In genomic region chr17:9959377-9959981, GRCh38 we compare ENCODE assay signal across 9 cellular contexts. TPM values are rescaled to one million over a fixed set of nuclear protein-coding genes. Genes with fewer than 3 reads are reported as not detected.
DNase-seq lines count a peak whose midpoint lies in the region; ATAC-seq and TF ChIP-seq lines count a peak whose summit lies in the region.
"Had no signal": no experiment of that assay in that cellular context is flagged by ENCODE, and none has a peak within 500 bp of the region (broad histone marks: within the 10 kb centered on the region; RNA-seq: fewer than 3 reads in every experiment).

No MANE protein-coding gene starts in this region.

- TF ChIP-seq CTCF in lower lobe of right lung (IDR thresholded peaks at IDR 0.05), result peak; percentile 27
- no peak for TF ChIP-seq CTCF in natural killer cell (IDR thresholded peaks at IDR 0.05)

- peak in 1 of 2 donors; percentile 14 for ATAC-seq in lower lobe of right lung
- ATAC-seq in GM21367 (IDR thresholded peaks at IDR 0.05; ENCODE audit: unreplicated experiment), result no peak
- ATAC-seq in natural killer cell, result no peak
- ATAC-seq in GM21360 (IDR thresholded peaks at IDR 0.05; ENCODE audit: unreplicated experiment), result no peak

- peaks cover 22 to 24% of the 10 kb centered on the region in 2 donors for H3K4me1 Mint-ChIP-seq in natural killer cell

- intact Hi-C loops in lower lobe of right lung (cut with DNase I) (no loop called here), natural killer cell (cut with micrococcal nuclease) (no loop called here)

- no peaks in the 10 kb centered on the region for H3K36me3 Mint-ChIP-seq in natural killer cell
- H3K36me3 Mint-ChIP-seq: activated naive CD4-positive, alpha-beta T cell treated with anti-CD3 and anti-CD28 coated beads, Interleukin-2, amount 50 U/mL, for 72 hours had no signal

- H3K27me3 Mint-ChIP-seq in natural killer cell (ENCODE audit: low read depth in 2 of 2), result no peaks in the 10 kb centered on the region

- H3K4me3 Mint-ChIP-seq in natural killer cell, result no peak overlapping the region

- peak; percentile 62 for DNase-seq in activated CD4-positive, alpha-beta T cell treated with anti-CD3 and anti-CD28 coated beads for 48 hours
- no peak for DNase-seq in activated CD4-positive, alpha-beta T cell treated with anti-CD3 and anti-CD28 coated beads for 4 hours
- DNase-seq in NCI-H69 (lab: John Stamatoyannopoulos, UW) (peak; percentile 3), cerebellar cortex (ENCODE audit: low spot score) (peak; percentile 96), lower lobe of right lung (no peak), natural killer cell (no peak)

- H3K27me3 ChIP-seq in lower lobe of right lung (ENCODE audit: low read depth), result peaks cover 5% of the 10 kb centered on the region

- H3K36me3 ChIP-seq in lower lobe of right lung, result peaks cover 5% of the 10 kb centered on the region

- peak overlapping the region in 1 of 2 donors; percentile 47 for H3K27ac Mint-ChIP-seq in natural killer cell
- H3K27ac Mint-ChIP-seq: activated naive CD4-positive, alpha-beta T cell treated with anti-CD3 and anti-CD28 coated beads, Interleukin-2, amount 50 U/mL, for 72 hours had no signal

- no peak overlapping the region for H3K4me3 ChIP-seq in lower lobe of right lung

- H3K9me3 ChIP-seq in lower lobe of right lung, result no peaks in the 10 kb centered on the region

- H3K9me3 Mint-ChIP-seq in natural killer cell, result no peaks in the 10 kb centered on the region
- H3K9me3 Mint-ChIP-seq: activated naive CD4-positive, alpha-beta T cell treated with anti-CD3 and anti-CD28 coated beads, Interleukin-2, amount 50 U/mL, for 72 hours had no signal

- H3K4me1 ChIP-seq in lower lobe of right lung, result peaks cover 8% of the 10 kb centered on the region

- H3K27ac ChIP-seq in lower lobe of right lung, result no peak overlapping the region

RNA-seq across cellular contexts. Expression of gene RCVRN, which starts 54.4 kb away (rescaled TPM):
- total RNA-seq in lower lobe of right lung, result not detected
- total RNA-seq in natural killer cell, result 1 to 10 TPM in 2 of 3 donors, under 1 TPM in 1; 0.86 to 2.0 (median 1.7) TPM
- total RNA-seq: activated naive CD4-positive, alpha-beta T cell treated with anti-CD3 and anti-CD28 coated beads, Interleukin-2, amount 50 U/mL, for 72 hours had no signal

Comparison
In these comparisons a context has a peak if more than half of its experiments do, and no peak if none do; other contexts are left out.
1. DNase-seq: peak in activated CD4-positive, alpha-beta T cell treated with anti-CD3 and anti-CD28 coated beads for 48 hours (single experiment), NCI-H69 (single experiment) and cerebellar cortex (single experiment); none in activated CD4-positive, alpha-beta T cell treated with anti-CD3 and anti-CD28 coated beads for 4 hours (0 of 2), lower lobe of right lung (single experiment) and natural killer cell (single experiment).